8 cellular contexts compared by ENCODE assay signal in the genomic region with DNA sequence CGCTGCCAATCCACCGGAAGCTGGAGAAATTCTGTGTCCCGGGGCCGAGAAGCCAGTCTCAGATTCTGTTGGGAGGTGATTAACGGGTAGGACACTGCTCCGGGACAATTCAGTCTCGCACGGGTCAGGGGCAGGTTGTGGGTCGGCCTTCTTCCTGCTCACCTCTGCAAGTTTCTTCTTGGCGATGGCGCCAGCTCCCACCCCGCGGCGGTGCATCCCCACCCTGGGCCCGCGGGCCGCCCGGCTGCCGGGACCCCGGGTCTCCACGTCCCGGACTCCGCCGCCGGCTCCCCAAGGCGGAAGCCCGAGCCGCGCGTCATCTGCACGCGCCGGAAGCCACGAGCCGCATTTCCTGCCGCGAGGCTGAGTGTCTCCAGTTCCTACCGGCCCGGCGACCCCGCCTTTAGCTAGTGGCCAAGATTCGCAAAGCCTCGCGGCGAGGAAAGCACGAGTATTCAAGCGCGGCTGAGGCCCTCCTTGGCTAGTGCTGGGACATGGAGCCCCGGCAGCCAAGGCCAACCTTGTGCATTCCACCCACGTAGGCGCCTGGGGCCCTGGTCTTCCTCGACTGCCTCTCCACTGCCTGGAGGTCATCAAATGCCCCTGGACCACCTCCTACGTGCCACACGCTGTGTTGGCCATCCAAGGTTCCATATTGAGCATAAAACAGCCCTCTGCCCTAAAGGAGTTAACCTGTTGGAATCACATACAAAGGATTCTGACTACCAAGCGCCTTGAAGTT.
DNase-seq lines count a peak whose midpoint lies in the region; TF ChIP-seq lines count a peak whose summit lies in the region.

A gene with protein sequence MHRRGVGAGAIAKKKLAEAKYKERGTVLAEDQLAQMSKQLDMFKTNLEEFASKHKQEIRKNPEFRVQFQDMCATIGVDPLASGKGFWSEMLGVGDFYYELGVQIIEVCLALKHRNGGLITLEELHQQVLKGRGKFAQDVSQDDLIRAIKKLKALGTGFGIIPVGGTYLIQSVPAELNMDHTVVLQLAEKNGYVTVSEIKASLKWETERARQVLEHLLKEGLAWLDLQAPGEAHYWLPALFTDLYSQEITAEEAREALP (minus strand): TSS at position 324 of the 742 bp plus-strand sequence. CDS start 108 bp downstream, at position 216.

- DNase-seq in GM03348 (ENCODE audit: low spot score) (peak; percentile 96), HFF-Myc (ENCODE audit: extremely low read depth, low read depth) (peak; percentile 67), NB4 (ENCODE audit: low read depth) (peak; percentile 94), SK-N-MC (ENCODE audit: low read depth, low spot score) (no peak), germinal center (ENCODE audit: low spot score) (peak; percentile 93), non-pigmented ciliary epithelial cell (ENCODE audit: low read depth) (peak; percentile 54), substantia nigra (lab: John Stamatoyannopoulos, UW) (peak; percentile 8 to 91 (median 81))
- peak; percentile 96 for DNase-seq in activated naive CD4-positive, alpha-beta T cell treated with anti-CD3 and anti-CD28 coated beads, Interleukin-2, amount 10 ng/mL, durations not matched to agents 7 days and 5 days

- no peaks in the 10 kb centered on the region for H3K9me3 Mint-ChIP-seq in activated naive CD4-positive, alpha-beta T cell treated with anti-CD3 and anti-CD28 coated beads, Interleukin-2, amount 10 ng/mL, durations not matched to agents 7 days and 5 days

- peaks cover 4% of the 10 kb centered on the region for H3K27me3 Mint-ChIP-seq in activated naive CD4-positive, alpha-beta T cell treated with anti-CD3 and anti-CD28 coated beads, Interleukin-2, amount 10 ng/mL, durations not matched to agents 7 days and 5 days

- no peak for TF ChIP-seq CTCF in HFF-Myc (IDR thresholded peaks at IDR 0.05; ENCODE audit: low read depth, low read length, missing control alignments)
- no peak for TF ChIP-seq CTCF in NB4 (IDR thresholded peaks at IDR 0.05; ENCODE audit: low read depth, low read length)

- peak within 1 kb of the TSS; percentile 99 for H3K27ac Mint-ChIP-seq in activated naive CD4-positive, alpha-beta T cell treated with anti-CD3 and anti-CD28 coated beads, Interleukin-2, amount 10 ng/mL, durations not matched to agents 7 days and 5 days

- H3K36me3 Mint-ChIP-seq in activated naive CD4-positive, alpha-beta T cell treated with anti-CD3 and anti-CD28 coated beads, Interleukin-2, amount 10 ng/mL, durations not matched to agents 7 days and 5 days, result peaks cover 9% of the 10 kb centered on the region

- H3K4me3 ChIP-seq in HFF-Myc (replicated peaks; ENCODE audit: low read depth, low read length), result peak within 1 kb of the TSS; percentile 87
- H3K4me3 ChIP-seq in NB4 (ENCODE audit: low read depth, low read length), result peak within 1 kb of the TSS; percentile 93
- H3K4me3 ChIP-seq in SK-N-MC, result peak within 1 kb of the TSS; percentile 99

- no peak for TF ChIP-seq POLR2A in NB4 (IDR thresholded peaks at IDR 0.05; ENCODE audit: extremely low read depth, insufficient read length)

- no peaks in the 10 kb centered on the region for H3K9me3 ChIP-seq in SK-N-MC (ENCODE audit: low read depth, low read length)

- peak within 1 kb of the TSS; percentile 99 for H3K4me3 Mint-ChIP-seq in activated naive CD4-positive, alpha-beta T cell treated with anti-CD3 and anti-CD28 coated beads, Interleukin-2, amount 10 ng/mL, durations not matched to agents 7 days and 5 days

- peak within 1 kb of the TSS; percentile 96 for H3K9ac ChIP-seq in SK-N-MC (ENCODE audit: insufficient read length)

- peaks cover 24% of the 10 kb centered on the region for H3K4me1 Mint-ChIP-seq in activated naive CD4-positive, alpha-beta T cell treated with anti-CD3 and anti-CD28 coated beads, Interleukin-2, amount 10 ng/mL, durations not matched to agents 7 days and 5 days

- CTCF ChIA-PET in activated naive CD4-positive, alpha-beta T cell treated with anti-CD3 and anti-CD28 coated beads, Interleukin-2, amount 10 ng/mL, durations not matched to agents 7 days and 5 days (lab: Charles Lee), result interaction anchor here (0.7 kb wide), 1 partner anchor 88 kb away, joined by 3 read pairs; no protein-coding TSS in a partner anchor

- peaks cover 5% of the 10 kb centered on the region for H3K36me3 ChIP-seq in SK-N-MC (ENCODE audit: insufficient read depth, low read length)

- H3K27ac ChIP-seq in SK-N-MC, result peak within 1 kb of the TSS; percentile 88
- H3K27ac ChIP-seq in substantia nigra (ENCODE audit: low read depth, low read length, poor library complexity, severe bottlenecking), result peak within 1 kb of the TSS; percentile 86
